Comparison of ENCODE assay signal across 1 cellular context in genomic region chr11:518463-519202, GRCh38.
TF ChIP-seq lines count a peak whose summit lies in the region.

No MANE protein-coding gene starts in this region.

TF ChIP-seq in K562, 482 proteins besides CTCF, POLR2A, EP300 and RAD21 (continued from another document and continues in another):
- TF ChIP-seq UBTF (IDR thresholded peaks at IDR 0.05; ENCODE audit: borderline replicate concordance in 1 of 2, low read depth in 2 of 2, low read length in 2 of 2), result peak; percentile 87 to 89; a peak in 3 of 4 replicates
- no peak for TF ChIP-seq KDM2B (CRISPR knock-in tag; IDR thresholded peaks at IDR 0.05)
- peak; percentile 44; the same call in 1 of the 2 replicates for TF ChIP-seq ZBTB17 (CRISPR knock-in tag; IDR thresholded peaks at IDR 0.05)
- no peak for TF ChIP-seq ZBTB34 (CRISPR knock-in tag; IDR thresholded peaks at IDR 0.05)
- no peak for TF ChIP-seq GTF2A2 (tag; IDR thresholded peaks at IDR 0.05)
- no peak for TF ChIP-seq SETDB1 (IDR thresholded peaks at IDR 0.05; ENCODE audit: low read length)
- no peak for TF ChIP-seq EWSR1 (IDR thresholded peaks at IDR 0.05; ENCODE audit: borderline replicate concordance, low read depth, partially characterized antibody)
- TF ChIP-seq RBM34 (IDR thresholded peaks at IDR 0.05; ENCODE audit: borderline replicate concordance, insufficient read depth, low read length), result no peak
- TF ChIP-seq OTX1 (CRISPR knock-in tag; IDR thresholded peaks at IDR 0.05), result no peak
- TF ChIP-seq THAP12 (CRISPR knock-in tag; IDR thresholded peaks at IDR 0.05), result no peak
- TF ChIP-seq TCFL5 (CRISPR knock-in tag; conservative IDR thresholded peaks at IDR 0.05), result no peak
- no peak for TF ChIP-seq ELF2 (CRISPR knock-in tag; IDR thresholded peaks at IDR 0.05)
- TF ChIP-seq SPI1 (IDR thresholded peaks at IDR 0.05; ENCODE audit: borderline replicate concordance, low read depth, low read length), result no peak
- peak; percentile 81; the same call in 1 of the 2 replicates for TF ChIP-seq ZBTB9 (CRISPR knock-in tag; IDR thresholded peaks at IDR 0.05)
- no peak for TF ChIP-seq KAT8 (IDR thresholded peaks at IDR 0.05; ENCODE audit: low read depth)
- no peak for TF ChIP-seq SMAD2 (IDR thresholded peaks at IDR 0.05; ENCODE audit: low read depth, low read length)
- TF ChIP-seq FUS (optimal IDR thresholded peaks at IDR 0.05; ENCODE audit: low read depth, low read length), result peak; percentile 88
- TF ChIP-seq POLR2G (IDR thresholded peaks at IDR 0.05; ENCODE audit: low read depth, low read length), result peak; percentile 83
- no peak for TF ChIP-seq ESRRB (CRISPR knock-in tag; IDR thresholded peaks at IDR 0.05; ENCODE audit: borderline replicate concordance)
- 0 out of 2 replicates have a peak, but pooled peaks have one; percentile 43 for TF ChIP-seq ZBTB49 (CRISPR knock-in tag; IDR thresholded peaks at IDR 0.05; ENCODE audit: borderline replicate concordance)
- peak; percentile 75 for TF ChIP-seq KLF1 (tag; IDR thresholded peaks at IDR 0.05)
- no peak for TF ChIP-seq SMARCB1 (IDR thresholded peaks at IDR 0.05; ENCODE audit: insufficient read length, low read depth)
- TF ChIP-seq GTF2B (IDR thresholded peaks at IDR 0.05; ENCODE audit: extremely low read depth, insufficient read length), result no peak
- no peak for TF ChIP-seq HMG20A (CRISPR knock-in tag; conservative IDR thresholded peaks at IDR 0.05)
- TF ChIP-seq ZNF766 (CRISPR knock-in tag; conservative IDR thresholded peaks at IDR 0.05), result no peak; the same call in 1 of the 2 replicates
- TF ChIP-seq GTF2E2 (tag; IDR thresholded peaks at IDR 0.05), result no peak
- TF ChIP-seq RBM17 (IDR thresholded peaks at IDR 0.05; ENCODE audit: borderline replicate concordance, low read depth, low read length), result no peak
- TF ChIP-seq SRSF9 (IDR thresholded peaks at IDR 0.05; ENCODE audit: borderline replicate concordance, low read depth, low read length), result no peak
- peak; percentile 59 for TF ChIP-seq SIN3B (IDR thresholded peaks at IDR 0.05; ENCODE audit: low read depth)
- no peak for TF ChIP-seq ZNF354B (CRISPR knock-in tag; IDR thresholded peaks at IDR 0.05)
- no peak for TF ChIP-seq ZNF280A (IDR thresholded peaks at IDR 0.05; ENCODE audit: low read depth, partially characterized antibody)
- no peak for TF ChIP-seq ZNF280B (CRISPR knock-in tag; IDR thresholded peaks at IDR 0.05)
- peak; percentile 33 for TF ChIP-seq NCOR1 (IDR thresholded peaks at IDR 0.05)
- no peak for TF ChIP-seq SFPQ (IDR thresholded peaks at IDR 0.05; ENCODE audit: low read depth, low read length)
- no peak for TF ChIP-seq ZBTB26 (CRISPR knock-in tag; IDR thresholded peaks at IDR 0.05)
- TF ChIP-seq YBX1 (IDR thresholded peaks at IDR 0.05), result no peak
- no peak for TF ChIP-seq NFE2 (IDR thresholded peaks at IDR 0.05; ENCODE audit: low read depth)
- TF ChIP-seq MCM3 (IDR thresholded peaks at IDR 0.05), result no peak
- no peak for TF ChIP-seq SMARCA4 (IDR thresholded peaks at IDR 0.05)
- TF ChIP-seq ILF3 (IDR thresholded peaks at IDR 0.05; ENCODE audit: borderline replicate concordance), result peak; percentile 98
- TF ChIP-seq FOXO4 (CRISPR knock-in tag; IDR thresholded peaks at IDR 0.05), result no peak
- TF ChIP-seq TRIM28 (IDR thresholded peaks at IDR 0.05), result peak; percentile 20; the same call in 1 of the 2 replicates
- TF ChIP-seq HNRNPL (IDR thresholded peaks at IDR 0.05; ENCODE audit: low read depth, low read length), result peak; percentile 61; the same call in 1 of the 2 replicates
- no peak for TF ChIP-seq THAP7 (CRISPR knock-in tag; IDR thresholded peaks at IDR 0.05)
- peak; percentile 64; the same call in 1 of the 2 replicates for TF ChIP-seq ZNF263 (CRISPR knock-in tag; IDR thresholded peaks at IDR 0.05; ENCODE audit: borderline replicate concordance)
